In genomic region chr2:30113617-30114293, GRCh38 we compare ENCODE assay signal across 10 cellular contexts. TPM values are rescaled to one million over a fixed set of nuclear protein-coding genes. Genes with fewer than 3 reads are reported as not detected.
A peak's percentile ranks its signal among the peaks of the same experiment; 100 is the strongest.
DNase-seq lines count a peak whose midpoint lies in the region; ATAC-seq and TF ChIP-seq lines count a peak whose summit lies in the region.
"Had no signal": no experiment of that assay in that cellular context is flagged by ENCODE, and none has a peak within 500 bp of the region (broad histone marks: within the 10 kb centered on the region; RNA-seq: fewer than 3 reads in every experiment).

No MANE protein-coding gene starts in this region.

- H3K9me3 ChIP-seq in prostate gland: no peaks in the 10 kb centered on the region

- H3K36me3 ChIP-seq in prostate gland: no peaks in the 10 kb centered on the region

- 43% methylated on average over 5 of the region's 5 CpGs for WGBS in prostate gland

- intact Hi-C loops in sciatic nerve (cut with DNase I): no loop called here
- intact Hi-C loops in prostate gland (cut with DNase I): loop anchor here (2.0 kb wide), 1 partner anchor 23 kb away; no protein-coding TSS in a partner anchor

- peak; percentile 49 for ATAC-seq in sciatic nerve
- no peak for ATAC-seq in GM18502 (IDR thresholded peaks at IDR 0.05; ENCODE audit: poor library complexity, unreplicated experiment)
- ATAC-seq in GM21367 (IDR thresholded peaks at IDR 0.05; ENCODE audit: unreplicated experiment): no peak

- no peaks in the 10 kb centered on the region for H3K4me1 ChIP-seq in prostate gland (replicated peaks)

- no peak overlapping the region for H3K27ac ChIP-seq in prostate gland

- DNase-seq in GM04504 (ENCODE audit: low read depth) (peak; percentile 87), SW 1271 (lab: John Stamatoyannopoulos, UW) (peak; percentile 52 to 58), fibroblast of peridontal ligament (ENCODE audit: extremely low read depth) (peak; percentile 89), sciatic nerve (ENCODE audit: low spot score) (no peak), NCI-H345 (lab: John Stamatoyannopoulos, UW) (no peak), prostate gland (ENCODE audit: low spot score) (no peak)
- DNase-seq: head of caudate nucleus, NCI-H1436 treated with DMSO at 0.1 percent for 48 hours had no signal

- H3K27me3 ChIP-seq in prostate gland (replicated peaks; ENCODE audit: insufficient read depth): no peaks in the 10 kb centered on the region

- H3K4me3 ChIP-seq in prostate gland: no peak overlapping the region

- no peak for TF ChIP-seq CTCF in prostate gland (IDR thresholded peaks at IDR 0.05)

- TF ChIP-seq POLR2A in prostate gland (IDR thresholded peaks at IDR 0.05): no peak

RNA-seq across cellular contexts. Expression of gene YPEL5, which starts 33.1 kb away (rescaled TPM):
- 78.1 TPM for total RNA-seq in sciatic nerve
- 100 to 1,000 TPM in 1 of 2 donors, 10 to 100 TPM in 1; 81.8 to 123 TPM for total RNA-seq in prostate gland

Comparison
In these comparisons a context has a peak if more than half of its experiments do, and no peak if none do; other contexts are left out.
1. DNase-seq: peak in GM04504 (single experiment), SW 1271 (2 of 2) and fibroblast of peridontal ligament (single experiment); none in sciatic nerve (single experiment), NCI-H345 (single experiment) and prostate gland (single experiment).